In genomic region chr15:23629234-23629805, GRCh38 we compare ENCODE assay signal across 8 cellular contexts. TPM values are rescaled to one million over a fixed set of nuclear protein-coding genes. Genes with fewer than 3 reads are reported as not detected.
A peak's percentile ranks its signal among the peaks of the same experiment; 100 is the strongest.
DNase-seq lines count a peak whose midpoint lies in the region; ATAC-seq and TF ChIP-seq lines count a peak whose summit lies in the region.

No MANE protein-coding gene starts in this region.

- CTCF ChIA-PET in activated naive CD4-positive, alpha-beta T cell treated with anti-CD3 and anti-CD28 coated beads, Interleukin-2, amount 10 ng/mL, durations not matched to agents 7 days and 5 days (lab: Charles Lee): interaction anchor here (0.7 to 1.7 kb wide), 3 partner anchors 9 to 366 kb away, joined by 3 to 7 read pairs (median 5); no protein-coding TSS in a partner anchor

- no peak for TF ChIP-seq EP300 in neural cell (conservative IDR thresholded peaks at IDR 0.05; ENCODE audit: poor library complexity, severe bottlenecking)

- H2AK5ac ChIP-seq in mesenchymal stem cell (ENCODE audit: low read length, severe bottlenecking): no peak overlapping the region

- in situ Hi-C loops in brain microvascular endothelial cell (cut with HindIII; ENCODE audit: low pct_ligation_motif_present, low sequenced_read_pairs): no loop called here

- no peak overlapping the region for H4K8ac ChIP-seq in mesenchymal stem cell (ENCODE audit: low read length)

- H2AFZ ChIP-seq in neural cell (ENCODE audit: low read depth, low read length) (no peak overlapping the region), mesenchymal stem cell (ENCODE audit: low read depth, low read length) (no peak overlapping the region)

- no peak overlapping the region for H3K27ac ChIP-seq in brain microvascular endothelial cell
- no peak overlapping the region for H3K27ac ChIP-seq in neural cell (ENCODE audit: low read length)
- no peak overlapping the region for H3K27ac ChIP-seq in mesenchymal stem cell (ENCODE audit: low read length, poor library complexity, severe bottlenecking)

- H4K20me1 ChIP-seq in neural cell (ENCODE audit: insufficient read depth): no peaks in the 10 kb centered on the region

- peak; percentile 31; the same call in 1 of the 2 replicates for TF ChIP-seq CTCF in GM12874 (IDR thresholded peaks at IDR 0.05; ENCODE audit: insufficient read depth, low read depth, low read length)
- TF ChIP-seq CTCF in brain microvascular endothelial cell (IDR thresholded peaks at IDR 0.05; ENCODE audit: low read depth, low read length, missing control alignments): peak; percentile 42
- peak; percentile 55 for TF ChIP-seq CTCF in neural cell (IDR thresholded peaks at IDR 0.05; ENCODE audit: poor library complexity, severe bottlenecking)

- H3K79me2 ChIP-seq in neural cell (replicated peaks; ENCODE audit: insufficient read depth, low read length): no peaks in the 10 kb centered on the region

- no peaks in the 10 kb centered on the region for H3K27me3 Mint-ChIP-seq in activated naive CD4-positive, alpha-beta T cell treated with anti-CD3 and anti-CD28 coated beads, Interleukin-2, amount 10 ng/mL, durations not matched to agents 7 days and 5 days

- no peaks in the 10 kb centered on the region for H3K36me3 Mint-ChIP-seq in activated naive CD4-positive, alpha-beta T cell treated with anti-CD3 and anti-CD28 coated beads, Interleukin-2, amount 10 ng/mL, durations not matched to agents 7 days and 5 days

- no peak overlapping the region for H3K14ac ChIP-seq in mesenchymal stem cell (ENCODE audit: low read length in 2 of 2)

- H3K4me2 ChIP-seq in neural cell (ENCODE audit: low read length): no peak overlapping the region
- no peak overlapping the region for H3K4me2 ChIP-seq in mesenchymal stem cell (ENCODE audit: low read length, poor library complexity, severe bottlenecking)

- no peak overlapping the region for H3K27ac Mint-ChIP-seq in activated naive CD4-positive, alpha-beta T cell treated with anti-CD3 and anti-CD28 coated beads, Interleukin-2, amount 10 ng/mL, durations not matched to agents 7 days and 5 days

- no peaks in the 10 kb centered on the region for H3K27me3 ChIP-seq in brain microvascular endothelial cell (replicated peaks)
- H3K27me3 ChIP-seq in neural cell (ENCODE audit: insufficient read depth, low read depth, low read length): no peaks in the 10 kb centered on the region
- H3K27me3 ChIP-seq in mesenchymal stem cell (ENCODE audit: control insufficient read depth in 1 of 2, insufficient read depth in 1 of 2, low read length in 2 of 2): peaks cover 0 to 4% of the 10 kb centered on the region in 2 experiments

- H3K4me1 Mint-ChIP-seq in activated naive CD4-positive, alpha-beta T cell treated with anti-CD3 and anti-CD28 coated beads, Interleukin-2, amount 10 ng/mL, durations not matched to agents 7 days and 5 days: no peaks in the 10 kb centered on the region

- DNase-seq in NCI-H1436 (lab: John Stamatoyannopoulos, UW) (peak; percentile 36), brain microvascular endothelial cell (no peak), mesenchymal stem cell (no peak)
- no peak for DNase-seq in activated naive CD4-positive, alpha-beta T cell treated with anti-CD3 and anti-CD28 coated beads, Interleukin-2, amount 10 ng/mL, durations not matched to agents 7 days and 5 days

- TF ChIP-seq RAD21 in neural cell (conservative IDR thresholded peaks at IDR 0.05): peak; percentile 53

- no peak overlapping the region for H3K4me3 Mint-ChIP-seq in activated naive CD4-positive, alpha-beta T cell treated with anti-CD3 and anti-CD28 coated beads, Interleukin-2, amount 10 ng/mL, durations not matched to agents 7 days and 5 days

- H3F3A ChIP-seq in neural cell (ENCODE audit: insufficient read depth, low read length, poor library complexity, severe bottlenecking): no peaks in the 10 kb centered on the region

- WGBS in mesenchymal stem cell: 29% methylated on average over 1 of the region's 4 CpGs

- no peaks in the 10 kb centered on the region for H3K9me2 ChIP-seq in neural cell (ENCODE audit: insufficient read depth, low read length)

- no peak overlapping the region for H3K18ac ChIP-seq in mesenchymal stem cell (ENCODE audit: low read depth in 1 of 2, low read length in 2 of 2)

- H2BK12ac ChIP-seq in mesenchymal stem cell (ENCODE audit: low read length in 2 of 2): no peak overlapping the region

- H3K79me1 ChIP-seq in mesenchymal stem cell (replicated peaks; ENCODE audit: low read length, poor library complexity, severe bottlenecking): no peaks in the 10 kb centered on the region

- no peak overlapping the region for H3K4me3 ChIP-seq in brain microvascular endothelial cell (ENCODE audit: low read depth, low read length)
- no peak overlapping the region for H3K4me3 ChIP-seq in neural cell (ENCODE audit: low read length)
- H3K4me3 ChIP-seq in mesenchymal stem cell (ENCODE audit: insufficient read depth in 1 of 2, low read depth in 1 of 2, low read length in 2 of 2): no peak overlapping the region

- H2BK120ac ChIP-seq in mesenchymal stem cell (ENCODE audit: low read depth, low read length): no peak overlapping the region

- H2BK5ac ChIP-seq in mesenchymal stem cell (ENCODE audit: low read depth, low read length, poor library complexity, severe bottlenecking): no peak overlapping the region

- no peak overlapping the region for H2BK15ac ChIP-seq in mesenchymal stem cell (ENCODE audit: low read depth, poor library complexity, severe bottlenecking)

- no peaks in the 10 kb centered on the region for H3K36me3 ChIP-seq in brain microvascular endothelial cell (replicated peaks)
- no peaks in the 10 kb centered on the region for H3K36me3 ChIP-seq in neural cell (ENCODE audit: insufficient read depth, low read length)
- no peaks in the 10 kb centered on the region for H3K36me3 ChIP-seq in mesenchymal stem cell (ENCODE audit: control insufficient read depth in 1 of 2, insufficient read depth in 2 of 2, low read depth in 1 of 2, low read length in 2 of 2)

- H3K9me3 Mint-ChIP-seq in activated naive CD4-positive, alpha-beta T cell treated with anti-CD3 and anti-CD28 coated beads, Interleukin-2, amount 10 ng/mL, durations not matched to agents 7 days and 5 days: no peaks in the 10 kb centered on the region

- no peak overlapping the region for H3K23ac ChIP-seq in mesenchymal stem cell (ENCODE audit: low read length in 2 of 2)

- H4K91ac ChIP-seq in mesenchymal stem cell (ENCODE audit: low read length): no peak overlapping the region

- ATAC-seq in HG03175 (IDR thresholded peaks at IDR 0.05; ENCODE audit: unreplicated experiment) (no peak), HG03108 (IDR thresholded peaks at IDR 0.05; ENCODE audit: unreplicated experiment) (no peak)

- H3K9ac ChIP-seq in neural cell (ENCODE audit: low read length) (no peak overlapping the region), mesenchymal stem cell (ENCODE audit: low read length) (no peak overlapping the region)

- H3K9me3 ChIP-seq in neural cell (ENCODE audit: low read length) (no peaks in the 10 kb centered on the region), mesenchymal stem cell (ENCODE audit: control insufficient read depth, low read length) (no peaks in the 10 kb centered on the region)

- no peaks in the 10 kb centered on the region for H3K4me1 ChIP-seq in mesenchymal stem cell (ENCODE audit: control insufficient read depth, insufficient read depth, low read depth, low read length)

- H3K4ac ChIP-seq in mesenchymal stem cell (ENCODE audit: low read depth in 1 of 2, low read length in 2 of 2): no peak overlapping the region

TF ChIP-seq in neural cell, 6 proteins besides CTCF, POLR2A, EP300 and RAD21:
- TF ChIP-seq SMC3 (conservative IDR thresholded peaks at IDR 0.05; ENCODE audit: poor library complexity) (peak; percentile 58), MXI1 (conservative IDR thresholded peaks at IDR 0.05; ENCODE audit: poor library complexity, severe bottlenecking) (no peak), TAF1 (IDR thresholded peaks at IDR 0.05; ENCODE audit: low read depth) (no peak)

RNA-seq across cellular contexts. Expression of gene MAGEL2, which starts 18.3 kb away (rescaled TPM):
- polyA plus RNA-seq in neural cell: 7.4 and 10.4 TPM in 2 replicates
- polyA minus RNA-seq in neural cell: 15.8 and 19.7 TPM in 2 replicates
- polyA plus RNA-seq in mesenchymal stem cell (2013, experiment 1 of 2): 0.94 TPM
- 0.90 TPM for polyA plus RNA-seq in mesenchymal stem cell (2013, experiment 2 of 2)

RNA-seq across cellular contexts. Expression of gene NDN, which starts 57.8 kb away (rescaled TPM):
- 517 and 582 TPM in 2 replicates for polyA plus RNA-seq in neural cell
- 255 and 259 TPM in 2 replicates for polyA minus RNA-seq in neural cell
- polyA plus RNA-seq in mesenchymal stem cell (2013, experiment 1 of 2): 55.4 TPM
- polyA plus RNA-seq in mesenchymal stem cell (2013, experiment 2 of 2): 55.8 TPM
